11 cellular contexts compared by ENCODE assay signal in the genomic region with DNA sequence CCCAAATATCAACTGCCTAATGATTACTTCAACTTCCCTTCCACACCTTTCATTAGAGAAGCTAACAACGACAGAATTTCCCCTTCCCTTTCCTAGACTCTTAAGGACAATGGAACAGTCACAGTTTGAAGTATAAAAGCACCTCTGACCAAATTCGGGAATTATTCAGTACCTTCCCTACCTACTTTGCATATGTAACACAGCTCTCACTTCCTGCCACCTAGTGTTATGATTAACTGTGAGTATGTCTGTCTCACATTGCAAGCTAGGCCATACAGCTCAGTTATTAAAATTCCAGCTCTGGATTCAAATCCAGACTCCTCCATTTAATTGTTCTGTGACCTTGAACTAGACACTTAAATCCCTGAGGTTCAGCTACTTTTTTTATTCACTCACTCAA. TPM values are rescaled to one million over a fixed set of nuclear protein-coding genes. Genes with fewer than 3 reads are reported as not detected.
A peak's percentile ranks its signal among the peaks of the same experiment; 100 is the strongest.
DNase-seq lines count a peak whose midpoint lies in the region; ATAC-seq, FAIRE-seq and TF ChIP-seq lines count a peak whose summit lies in the region.
"Had no signal": no experiment of that assay in that cellular context is flagged by ENCODE, and none has a peak within 500 bp of the region (broad histone marks: within the 10 kb centered on the region; RNA-seq: fewer than 3 reads in every experiment).

No MANE protein-coding gene starts in this region.

- no peaks in the 10 kb centered on the region for H3K4me1 ChIP-seq in HAP-1

- H3K27me3 Mint-ChIP-seq in endothelial cell (ENCODE audit: unreplicated experiment), result no peaks in the 10 kb centered on the region

- H3K4me1 Mint-ChIP-seq in endothelial cell (ENCODE audit: unreplicated experiment), result peaks cover 5% of the 10 kb centered on the region

- no peak for TF ChIP-seq CTCF in bronchial epithelial cell (IDR thresholded peaks at IDR 0.05; ENCODE audit: insufficient read depth, low read length, severe bottlenecking)
- no peak for TF ChIP-seq CTCF in endothelial cell (IDR thresholded peaks at IDR 0.05; ENCODE audit: unreplicated experiment)

- no peak for FAIRE-seq in bronchial epithelial cell (lab: Jason Lieb, UNC)

- in situ Hi-C loops in HAP-1 (cut with MboI; ENCODE audit: low sequenced_read_pairs), result no loop called here

- DNase-seq in bronchial epithelial cell (ENCODE audit: low read depth) (peak; percentile 37), HAP-1 (ENCODE audit: low spot score in 2 of 2) (no peak), globus pallidus (ENCODE audit: low spot score) (no peak), endothelial cell (ENCODE audit: low spot score) (no peak)
- DNase-seq: activated naive CD4-positive, alpha-beta T cell treated with anti-CD3 and anti-CD28 coated beads, Interleukin-2, amount 50 U/mL, for 16 hours had no signal

- H3K36me3 Mint-ChIP-seq in endothelial cell (ENCODE audit: low read depth, unreplicated experiment), result peaks cover 3% of the 10 kb centered on the region

- no peak overlapping the region for H3K27ac Mint-ChIP-seq in endothelial cell (ENCODE audit: unreplicated experiment)
- H3K27ac Mint-ChIP-seq: B cell had no signal

- no peak overlapping the region for H3K4me3 ChIP-seq in bronchial epithelial cell (ENCODE audit: low read depth, low read length)
- H3K4me3 ChIP-seq in HAP-1, result no peak overlapping the region

- ATAC-seq in GM18867 (IDR thresholded peaks at IDR 0.05; ENCODE audit: unreplicated experiment) (peak; percentile 54), GM21737 (IDR thresholded peaks at IDR 0.05; ENCODE audit: unreplicated experiment) (peak; percentile 85), HG03280 (IDR thresholded peaks at IDR 0.05; ENCODE audit: unreplicated experiment) (peak; percentile 53), GM19397 (IDR thresholded peaks at IDR 0.05; ENCODE audit: unreplicated experiment) (no peak)

- no peaks in the 10 kb centered on the region for H3K9me3 ChIP-seq in HAP-1

- H3K9me3 Mint-ChIP-seq in endothelial cell (ENCODE audit: unreplicated experiment), result peaks cover 5% of the 10 kb centered on the region

- no peaks in the 10 kb centered on the region for H3K27me3 ChIP-seq in bronchial epithelial cell (ENCODE audit: control insufficient read depth, insufficient read depth, low read length)
- H3K27me3 ChIP-seq in HAP-1 (ENCODE audit: low read depth), result peaks cover 15% of the 10 kb centered on the region

- no peaks in the 10 kb centered on the region for H3K36me3 ChIP-seq in bronchial epithelial cell (ENCODE audit: control insufficient read depth, insufficient read depth, low read length)
- no peaks in the 10 kb centered on the region for H3K36me3 ChIP-seq in HAP-1 (replicated peaks)

- no peak overlapping the region for H3K4me3 Mint-ChIP-seq in endothelial cell (ENCODE audit: unreplicated experiment)
- H3K4me3 Mint-ChIP-seq: B cell had no signal

RNA-seq across cellular contexts. Expression of a gene that starts 44.8 kb away (rescaled TPM):
- total RNA-seq in bronchial epithelial cell (not detected in 2 replicates), endothelial cell (ENCODE audit: unreplicated experiment) (not detected)
- total RNA-seq: B cell; T-helper 2 cell treated with Interferon-gamma antibody and Interleukin-4, amounts not matched to agents 100 ng/mL and 5 ng/mL, for 36 hours had no signal

RNA-seq across cellular contexts. Expression of a gene that starts 48.7 kb away (rescaled TPM):
- total RNA-seq in bronchial epithelial cell, result under 0.01 TPM in 1 of 2 replicates, not detected in the other
- 0.08 TPM for total RNA-seq in endothelial cell (ENCODE audit: unreplicated experiment)
- total RNA-seq: B cell had no signal
